7 cellular contexts compared by ENCODE assay signal in genomic region chr17:43846221-43846712, GRCh38. TPM values are rescaled to one million over a fixed set of nuclear protein-coding genes. Genes with fewer than 3 reads are reported as not detected.
DNase-seq lines count a peak whose midpoint lies in the region; ATAC-seq and TF ChIP-seq lines count a peak whose summit lies in the region.

No MANE protein-coding gene starts in this region.

- H3K27ac ChIP-seq in right atrium auricular region = peak overlapping the region; percentile 53 to 58

- H3K4me3 ChIP-seq in right atrium auricular region (peak overlapping the region in 1 of 2 donors; percentile 37), retinal pigment epithelial cell (ENCODE audit: low read length) (no peak overlapping the region)

- ATAC-seq in GM19023 (IDR thresholded peaks at IDR 0.05; ENCODE audit: unreplicated experiment) = no peak

- H3K36me3 ChIP-seq in right atrium auricular region = no peaks in the 10 kb centered on the region

- TF ChIP-seq CTCF in GM12872 (IDR thresholded peaks at IDR 0.05; ENCODE audit: insufficient read depth, low read depth, low read length) (peak; percentile 99), right atrium auricular region (IDR thresholded peaks at IDR 0.05) (peak; percentile 99), retinal pigment epithelial cell (conservative IDR thresholded peaks at IDR 0.05; ENCODE audit: low read depth, low read length) (peak; percentile 99)

- DNase-seq in NAMALWA (ENCODE audit: low spot score) (peak; percentile 77), T-helper 1 cell (peak; percentile 28 to 66 (median 52)), amniotic stem cell (lab: John Stamatoyannopoulos, UW) (peak; percentile 47), right atrium auricular region (ENCODE audit: low spot score) (peak; percentile 80), retinal pigment epithelial cell (ENCODE audit: low read depth) (no peak)

- peaks cover 0 to 22% of the 10 kb centered on the region in 2 donors for H3K4me1 ChIP-seq in right atrium auricular region

- H3K27me3 ChIP-seq in right atrium auricular region = no peaks in the 10 kb centered on the region

- no peaks in the 10 kb centered on the region for H3K9me3 ChIP-seq in right atrium auricular region

RNA-seq across cellular contexts. Expression of gene CD300LG, which starts 0.7 kb away (rescaled TPM):
- total RNA-seq in right atrium auricular region = 10 to 100 TPM; 11.8 to 30.4 TPM

RNA-seq across cellular contexts. Expression of gene MPP3, which starts 13.3 kb away (rescaled TPM):
- 10 to 100 TPM; 35.0 to 36.2 TPM for total RNA-seq in right atrium auricular region
